Comparison of ENCODE assay signal across 9 cellular contexts in genomic region chr3:126911162-126912026, GRCh38.
DNase-seq lines count a peak whose midpoint lies in the region; ATAC-seq and TF ChIP-seq lines count a peak whose summit lies in the region.
"Had no signal": no experiment of that assay in that cellular context is flagged by ENCODE, and none has a peak within 500 bp of the region (broad histone marks: within the 10 kb centered on the region; RNA-seq: fewer than 3 reads in every experiment).

No MANE protein-coding gene starts in this region.

- intact Hi-C loops in left cardiac atrium (cut with DNase I): no loop called here

- H3K9me3 ChIP-seq in AG04450 (ENCODE audit: control insufficient read depth, insufficient read depth, low read length): no peaks in the 10 kb centered on the region; the same call in 1 of the 2 replicates
- no peaks in the 10 kb centered on the region for H3K9me3 ChIP-seq in WERI-Rb-1 (ENCODE audit: severe bottlenecking)
- H3K9me3 ChIP-seq: tibial nerve had no signal

- H3K27ac ChIP-seq in AG04450 (ENCODE audit: low read depth, low read length) (peak overlapping the region; percentile 77), WERI-Rb-1 (no peak overlapping the region)

- ATAC-seq in HG03159 (IDR thresholded peaks at IDR 0.05; ENCODE audit: unreplicated experiment) (peak; percentile 97), left cardiac atrium (peak; percentile 84 to 91)

- DNase-seq in AG04450 (ENCODE audit: low read depth, low spot score): no peak
- peak; percentile 13 for DNase-seq in activated gamma-delta T cell (lab: John Stamatoyannopoulos, UW)
- peak; percentile 78 for DNase-seq in left cardiac atrium
- DNase-seq in stimulated activated CD4-positive, alpha-beta T cell treated with anti-CD3 and anti-CD28 coated beads, Interleukin-12 subunit alpha, Interleukin-12 subunit beta, amount 100 ng/mL, for 4 hours: peak; percentile 10
- no peak for DNase-seq in WERI-Rb-1

- POLR2A ChIA-PET in AG04450 (lab: Yijun Ruan, JAX): no interaction called here

- CTCF ChIA-PET in AG04450 (lab: Charles Lee): no interaction called here

- no peak for TF ChIP-seq CTCF in AG04450 (IDR thresholded peaks at IDR 0.05; ENCODE audit: low read depth, low read length)
- no peak for TF ChIP-seq CTCF in WERI-Rb-1 (IDR thresholded peaks at IDR 0.05; ENCODE audit: low read depth, low read length)

- H3K36me3 ChIP-seq in WERI-Rb-1: peaks cover 6% of the 10 kb centered on the region; the same call in 1 of the 2 replicates

- TF ChIP-seq POLR2A in GM19099 (IDR thresholded peaks at IDR 0.05; ENCODE audit: extremely low read depth, insufficient read length, low read depth) (peak; percentile 21), Raji (IDR thresholded peaks at IDR 0.05; ENCODE audit: insufficient read depth, low read depth, low read length) (0 out of 2 replicates have a peak, but pooled peaks have one; percentile 29)

- H3K27me3 ChIP-seq in AG04450 (ENCODE audit: control insufficient read depth, insufficient read depth, low read length) (no peaks in the 10 kb centered on the region), WERI-Rb-1 (ENCODE audit: insufficient read depth, low read depth, severe bottlenecking) (no peaks in the 10 kb centered on the region)
- H3K27me3 ChIP-seq: tibial nerve had no signal

- H3K4me3 ChIP-seq in AG04450 (ENCODE audit: low read depth, low read length) (no peak overlapping the region), WERI-Rb-1 (ENCODE audit: low read depth, low read length) (no peak overlapping the region)
- H3K4me3 ChIP-seq: tibial nerve had no signal

Comparison
In these comparisons a context has a peak if more than half of its experiments do, and no peak if none do; other contexts are left out.
1. DNase-seq: peak in activated gamma-delta T cell (single experiment), left cardiac atrium (single experiment) and stimulated activated CD4-positive, alpha-beta T cell treated with anti-CD3 and anti-CD28 coated beads, Interleukin-12 subunit alpha, Interleukin-12 subunit beta, amount 100 ng/mL, for 4 hours (single experiment); none in AG04450 (single experiment) and WERI-Rb-1 (single experiment).